ENCODE assay signal across 6 cellular contexts in genomic region chr7:35491233-35491632, GRCh38.
"Had no signal": no experiment of that assay in that cellular context is flagged by ENCODE, and none has a peak within 500 bp of the region (broad histone marks: within the 10 kb centered on the region; RNA-seq: fewer than 3 reads in every experiment).

No MANE protein-coding gene starts in this region.

- H3K9ac ChIP-seq: KMS-11 had no signal

- H2AFZ ChIP-seq: GM23338 had no signal

- H3K9me3 ChIP-seq: HAP-1 had no signal

- H3K4me3 ChIP-seq: GM23338, HAP-1 had no signal

- H3K27ac ChIP-seq: KMS-11 had no signal

- H3K36me3 ChIP-seq: HAP-1 had no signal

- DNase-seq: HFFc6, KBM-7 had no signal

- ATAC-seq: GM23338, HCT116 had no signal

- H3K4me1 ChIP-seq: HAP-1 had no signal

- H3K4me2 ChIP-seq: GM23338, KMS-11 had no signal
